Comparison of ENCODE assay signal across 31 cellular contexts in the genomic region with DNA sequence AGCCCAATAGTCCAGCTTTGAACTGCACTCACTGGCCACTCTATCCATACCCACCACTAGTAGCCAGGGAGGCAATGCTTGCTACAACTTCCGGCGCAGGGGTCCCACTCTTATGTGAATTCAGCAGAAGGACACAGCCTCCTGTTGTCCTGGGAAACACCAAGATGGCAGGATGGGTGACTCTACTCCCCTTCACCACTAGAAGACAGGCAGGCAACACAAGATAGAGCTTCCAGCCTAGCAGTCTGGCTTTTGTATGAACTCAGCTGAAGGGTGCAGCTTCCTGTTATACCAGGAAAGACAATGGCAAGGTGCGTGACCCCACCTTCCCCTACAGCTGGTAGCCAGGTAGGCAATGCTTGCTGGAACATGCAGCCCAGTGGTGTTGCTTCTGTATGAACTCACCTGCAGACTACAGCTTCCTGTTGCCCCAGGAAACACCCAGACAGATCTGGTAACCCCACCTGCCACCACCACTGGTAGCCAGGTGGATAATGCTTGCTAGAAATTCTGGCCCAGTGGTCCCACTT.
"Had no signal": no experiment of that assay in that cellular context is flagged by ENCODE, and none has a peak within 500 bp of the region (broad histone marks: within the 10 kb centered on the region; RNA-seq: fewer than 3 reads in every experiment).

No MANE protein-coding gene starts in this region.

- H3K27ac ChIP-seq: brain microvascular endothelial cell, gastrocnemius medialis, heart left ventricle, WERI-Rb-1 had no signal

- H3K4me1 ChIP-seq: esophagus squamous epithelium, gastrocnemius medialis, heart left ventricle had no signal

- ATAC-seq: activated CD4-positive, CD25-positive, alpha-beta regulatory T cell treated with anti-CD3 and anti-CD28 coated beads, Interleukin-2, amount 50 U/mL, for 24 hours; activated CD8-positive, alpha-beta T cell treated with anti-CD3 and anti-CD28 coated beads for 36 hours; activated T-cell treated with anti-CD3 and anti-CD28 coated beads, Interleukin-2, amount 50 U/mL, for 4 hours; activated T-helper 17 cell treated with anti-CD3 and anti-CD28 coated beads, Interleukin-2, amount 50 U/mL, for 72 hours; effector memory CD8-positive, alpha-beta T cell; gastrocnemius medialis; heart left ventricle; T-helper 17 cell had no signal

- DNase-seq: activated B cell treated with CpG ODN at 0.5 μM for 24 hours; activated CD4-positive, alpha-beta T cell treated with anti-CD3 and anti-CD28 coated beads for 48 hours; activated CD4-positive, alpha-beta T cell treated with anti-CD3 and anti-CD28 coated beads, Interleukin-2, amount 50 U/mL, for 1 hour; activated CD4-positive, alpha-beta T cell treated with anti-CD3 and anti-CD28 coated beads, Interleukin-2, amount 50 U/mL, for 48 hours; activated CD8-positive, alpha-beta memory T cell treated with anti-CD3 and anti-CD28 coated beads for 24 hours; activated CD8-positive, alpha-beta T cell treated with anti-CD3 and anti-CD28 coated beads for 36 hours; activated effector memory CD4-positive, alpha-beta T cell treated with Interleukin-2 at 50 U/mL for 16 hours; activated gamma-delta T cell treated with Interleukin-2 at 50 U/mL for 16 hours; activated naive CD4-positive, alpha-beta T cell treated with anti-CD3 and anti-CD28 coated beads, Interleukin-2, amount 50 U/mL, for 16 hours; activated naive CD4-positive, alpha-beta T cell treated with Interleukin-2 at 50 U/mL for 16 hours; activated T-cell treated with anti-CD3 and anti-CD28 coated beads, Interleukin-2, amount 50 U/mL, for 4 hours; amniotic stem cell; anterior cingulate cortex; brain microvascular endothelial cell; caudate nucleus; cortex of kidney; dermis blood vessel endothelial cell; effector CD4-positive, alpha-beta T cell; effector memory CD8-positive, alpha-beta T cell; erythroblast; esophagus squamous epithelium; gastrocnemius medialis; glutamatergic neuron; heart left ventricle; T-helper 17 cell; T1000; WERI-Rb-1 had no signal

- H3K27me3 ChIP-seq: brain microvascular endothelial cell, esophagus squamous epithelium, gastrocnemius medialis, heart left ventricle had no signal

- FAIRE-seq: astrocyte, colon had no signal
